7 cellular contexts compared by ENCODE assay signal in the genomic region with DNA sequence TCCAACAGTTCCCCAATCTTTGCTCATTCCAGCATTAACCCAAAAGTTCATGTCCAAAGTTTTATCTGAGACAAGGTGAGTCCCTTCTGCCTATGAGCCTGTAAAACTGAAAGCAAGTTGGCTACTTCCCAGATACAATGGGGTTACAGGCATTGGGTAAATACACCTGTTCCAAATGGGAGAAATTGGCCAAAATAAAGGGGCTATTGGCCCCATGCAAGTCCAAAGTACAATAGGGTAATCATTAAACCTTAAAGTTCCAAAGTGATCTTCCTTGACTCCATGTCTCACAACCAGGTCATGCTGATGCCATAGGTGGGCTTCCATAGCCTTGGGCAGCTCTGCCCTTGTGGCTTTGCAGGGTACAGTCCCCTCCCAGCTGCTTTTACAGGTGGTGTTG.
"Had no signal": no experiment of that assay in that cellular context is flagged by ENCODE, and none has a peak within 500 bp of the region (broad histone marks: within the 10 kb centered on the region; RNA-seq: fewer than 3 reads in every experiment).

No MANE protein-coding gene starts in this region.

- FAIRE-seq: G401.6, GM12878, GM12892, GM18507, GM19239 had no signal

- H3K4me3 ChIP-seq: GM12878 had no signal

- ATAC-seq: GM12878 had no signal

- DNase-seq: GDM1, GF-D8 had no signal
